Comparison of ENCODE assay signal across 22 cellular contexts in the genomic region with DNA sequence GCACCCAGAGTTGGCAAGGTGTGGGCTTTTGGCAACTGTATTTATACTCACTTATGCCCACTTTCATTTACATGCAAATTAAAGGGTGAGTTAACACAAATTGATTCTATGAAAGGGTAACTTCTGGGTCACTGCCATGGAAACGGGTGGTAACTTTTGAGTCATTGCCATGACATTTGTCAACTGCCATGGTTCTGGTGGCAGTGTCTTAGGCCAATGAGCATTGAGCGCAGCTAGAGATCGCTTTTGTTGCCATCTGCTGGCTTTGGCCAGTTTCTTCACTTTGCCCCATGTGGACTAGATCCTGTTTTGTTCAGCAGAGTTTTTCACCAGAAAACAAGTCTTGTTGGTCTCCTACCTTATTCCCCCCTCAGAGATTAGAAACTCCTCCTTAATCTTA.
A peak's percentile ranks its signal among the peaks of the same experiment; 100 is the strongest.
DNase-seq lines count a peak whose midpoint lies in the region; ATAC-seq and TF ChIP-seq lines count a peak whose summit lies in the region.
"Had no signal": no experiment of that assay in that cellular context is flagged by ENCODE, and none has a peak within 500 bp of the region (broad histone marks: within the 10 kb centered on the region; RNA-seq: fewer than 3 reads in every experiment).

No MANE protein-coding gene starts in this region.

- no peak overlapping the region for H3K4ac ChIP-seq in mesendoderm (ENCODE audit: low read depth, low read length)

- no peak overlapping the region for H2BK15ac ChIP-seq in mesendoderm (replicated peaks; ENCODE audit: low read depth)

- H3K27me3 ChIP-seq in mesendoderm (ENCODE audit: insufficient read depth, low read length, poor library complexity), result no peaks in the 10 kb centered on the region
- no peaks in the 10 kb centered on the region for H3K27me3 ChIP-seq in adrenal gland
- H3K27me3 ChIP-seq: BLaER1 treated with 17β-estradiol and CSF1 and Interleukin-3, amounts not matched to agents 10 nM and 100 nM; breast epithelium; esophagus muscularis mucosa; SJCRH30 had no signal

- no peak overlapping the region for H3K27ac ChIP-seq in mesendoderm (ENCODE audit: low read depth, low read length)
- no peak overlapping the region for H3K27ac ChIP-seq in adrenal gland
- H3K27ac ChIP-seq: BLaER1 treated with 17β-estradiol and CSF1 and Interleukin-3, amounts not matched to agents 10 nM and 100 nM; breast epithelium; esophagus muscularis mucosa; left ventricle myocardium inferior; SJCRH30 had no signal

- H3K23ac ChIP-seq in mesendoderm (ENCODE audit: low read length), result no peak overlapping the region

- no CpG with 5 or more reads among the region's 3 CpGs for WGBS in mesendoderm (ENCODE audit: extremely low coverage, insufficient coverage, low lambda C conversion rate)
- 83 to 90% (median 88%) methylated on average over 3 of the region's 3 CpGs for WGBS in adrenal gland, 4 donors

- H3K4me1 Mint-ChIP-seq in activated CD8-positive, alpha-beta T cell treated with anti-CD3 and anti-CD28 coated beads for 36 hours (ENCODE audit: low read depth), result no peaks in the 10 kb centered on the region
- no peaks in the 10 kb centered on the region for H3K4me1 Mint-ChIP-seq in activated CD8-positive, alpha-beta T cell treated with anti-CD3 and anti-CD28 coated beads, Interleukin-2, amount 10 ng/mL, durations not matched to agents 7 days and 5 days (ENCODE audit: low read depth)
- H3K4me1 Mint-ChIP-seq: activated naive CD8-positive, alpha-beta T cell treated with anti-CD3 and anti-CD28 coated beads, Interleukin-2, amount 10 ng/mL, durations not matched to agents 7 days and 5 days had no signal

- no peak overlapping the region for H4K5ac ChIP-seq in mesendoderm (ENCODE audit: low read length)

- H3K18ac ChIP-seq in mesendoderm (ENCODE audit: low read length), result no peak overlapping the region

- H3K9me3 ChIP-seq in adrenal gland (replicated peaks in 1 of 3), result no peaks in the 10 kb centered on the region
- H3K9me3 ChIP-seq: breast epithelium, esophagus muscularis mucosa, SJCRH30 had no signal

- no peak overlapping the region for H2AK5ac ChIP-seq in mesendoderm (ENCODE audit: low read length)

- H3K56ac ChIP-seq in mesendoderm (ENCODE audit: low read length), result no peak overlapping the region

- CTCF ChIA-PET in activated CD8-positive, alpha-beta T cell treated with anti-CD3 and anti-CD28 coated beads for 36 hours (lab: Charles Lee), result interaction anchor here (2.4 kb wide), 1 partner anchor 9 kb away, joined by 11 read pairs; no protein-coding TSS in a partner anchor
- CTCF ChIA-PET in activated CD8-positive, alpha-beta T cell treated with anti-CD3 and anti-CD28 coated beads, Interleukin-2, amount 10 ng/mL, durations not matched to agents 7 days and 5 days (lab: Charles Lee), result interaction anchor here (1.9 kb wide), 1 partner anchor 10 kb away, joined by 6 read pairs; no protein-coding TSS in a partner anchor

- no peaks in the 10 kb centered on the region for H3K9me3 Mint-ChIP-seq in activated CD8-positive, alpha-beta T cell treated with anti-CD3 and anti-CD28 coated beads for 36 hours
- H3K9me3 Mint-ChIP-seq in activated CD8-positive, alpha-beta T cell treated with anti-CD3 and anti-CD28 coated beads, Interleukin-2, amount 10 ng/mL, durations not matched to agents 7 days and 5 days (ENCODE audit: insufficient read depth), result no peaks in the 10 kb centered on the region

- H3K4me3 ChIP-seq in mesendoderm (ENCODE audit: low read length), result no peak overlapping the region
- no peak overlapping the region for H3K4me3 ChIP-seq in adrenal gland
- H3K4me3 ChIP-seq: BLaER1 treated with 17β-estradiol and CSF1 and Interleukin-3, amounts not matched to agents 10 nM and 100 nM; breast epithelium; esophagus muscularis mucosa; left ventricle myocardium inferior; SJCRH30; smooth muscle cell had no signal

- TF ChIP-seq POLR2A in adrenal gland (IDR thresholded peaks at IDR 0.05), result no peak

- ATAC-seq in activated CD8-positive, alpha-beta T cell treated with anti-CD3 and anti-CD28 coated beads for 36 hours, result peak; percentile 62
- ATAC-seq in activated CD8-positive, alpha-beta T cell treated with anti-CD3 and anti-CD28 coated beads, Interleukin-2, amount 10 ng/mL, durations not matched to agents 7 days and 5 days, result no peak
- ATAC-seq in HG02571 (IDR thresholded peaks at IDR 0.05; ENCODE audit: unreplicated experiment), result no peak

- H3K4me1 ChIP-seq in mesendoderm (ENCODE audit: control insufficient read depth, low read depth, low read length) (no peaks in the 10 kb centered on the region), adrenal gland (replicated peaks in 1 of 2) (no peaks in the 10 kb centered on the region)
- H3K4me1 ChIP-seq: breast epithelium, esophagus muscularis mucosa, left ventricle myocardium inferior, SJCRH30 had no signal

- no peak overlapping the region for H2BK120ac ChIP-seq in mesendoderm (ENCODE audit: low read depth, low read length)

- peak; percentile 38 for DNase-seq in activated CD8-positive, alpha-beta T cell treated with anti-CD3 and anti-CD28 coated beads for 36 hours
- no peak for DNase-seq in activated CD8-positive, alpha-beta T cell treated with anti-CD3 and anti-CD28 coated beads, Interleukin-2, amount 10 ng/mL, durations not matched to agents 7 days and 5 days
- DNase-seq in NCI-H446 treated with DMSO at 0.1 percent for 48 hours (lab: John Stamatoyannopoulos, UW) (peak; percentile 21), astrocyte of the hippocampus (ENCODE audit: low read depth, low spot score) (peak; percentile 20), mesendoderm (peak; percentile 23), adrenal gland (no peak), OCI-M2 (lab: John Stamatoyannopoulos, UW; ENCODE audit: unreplicated experiment) (no peak)
- DNase-seq: activated B cell treated with CpG ODN at 0.5 μM for 24 hours; activated naive CD8-positive, alpha-beta T cell treated with anti-CD3 and anti-CD28 coated beads, Interleukin-2, amount 10 ng/mL, durations not matched to agents 7 days and 5 days; DMS 273 treated with DMSO at 0.1 percent for 48 hours; H7; left ventricle myocardium inferior; NCI-H1092 treated with DMSO at 0.1 percent for 48 hours; SJCRH30; stimulated activated CD4-positive, alpha-beta T cell treated with anti-CD3 and anti-CD28 coated beads, Interleukin-4, amount 100 ng/mL, for 24 hours had no signal

- H3K9ac ChIP-seq in mesendoderm (ENCODE audit: low read length), result no peak overlapping the region
- H3K9ac ChIP-seq: BLaER1 treated with 17β-estradiol and CSF1 and Interleukin-3, amounts not matched to agents 10 nM and 100 nM had no signal

- H3K27me3 Mint-ChIP-seq in activated CD8-positive, alpha-beta T cell treated with anti-CD3 and anti-CD28 coated beads for 36 hours, result no peaks in the 10 kb centered on the region
- no peaks in the 10 kb centered on the region for H3K27me3 Mint-ChIP-seq in activated CD8-positive, alpha-beta T cell treated with anti-CD3 and anti-CD28 coated beads, Interleukin-2, amount 10 ng/mL, durations not matched to agents 7 days and 5 days (ENCODE audit: low read depth)
- H3K27me3 Mint-ChIP-seq: activated B cell treated with CpG ODN at 0.5 μM for 24 hours; activated naive CD8-positive, alpha-beta T cell treated with anti-CD3 and anti-CD28 coated beads, Interleukin-2, amount 10 ng/mL, durations not matched to agents 7 days and 5 days had no signal

- peaks cover 24% of the 10 kb centered on the region for H3K36me3 Mint-ChIP-seq in activated CD8-positive, alpha-beta T cell treated with anti-CD3 and anti-CD28 coated beads for 36 hours (ENCODE audit: low read depth)
- H3K36me3 Mint-ChIP-seq in activated CD8-positive, alpha-beta T cell treated with anti-CD3 and anti-CD28 coated beads, Interleukin-2, amount 10 ng/mL, durations not matched to agents 7 days and 5 days (ENCODE audit: low read depth), result peaks cover 18% of the 10 kb centered on the region

- TF ChIP-seq CTCF in activated CD8-positive, alpha-beta T cell treated with anti-CD3 and anti-CD28 coated beads for 36 hours (IDR thresholded peaks at IDR 0.05), result no peak
- no peak for TF ChIP-seq CTCF in adrenal gland (IDR thresholded peaks at IDR 0.05)

- no peaks in the 10 kb centered on the region for H3K79me1 ChIP-seq in mesendoderm (ENCODE audit: low read length)

- H2BK5ac ChIP-seq in mesendoderm (ENCODE audit: low read length), result no peak overlapping the region

- no peaks in the 10 kb centered on the region for H3K36me3 ChIP-seq in mesendoderm (ENCODE audit: control insufficient read depth, insufficient read depth, low read length)
- H3K36me3 ChIP-seq in adrenal gland (replicated peaks in 1 of 2), result peaks cover 0 to 5% of the 10 kb centered on the region in 2 donors
- H3K36me3 ChIP-seq: breast epithelium had no signal

- no peak overlapping the region for H4K8ac ChIP-seq in mesendoderm (ENCODE audit: low read depth, low read length)

- intact Hi-C loops in activated CD8-positive, alpha-beta T cell treated with anti-CD3 and anti-CD28 coated beads for 36 hours (cut with micrococcal nuclease), result no loop called here
- intact Hi-C loops in adrenal gland (cut with DNase I), result no loop called here

- no peak overlapping the region for H3K4me2 ChIP-seq in mesendoderm (ENCODE audit: low read length)
- H3K4me2 ChIP-seq: BLaER1 treated with 17β-estradiol and CSF1 and Interleukin-3, amounts not matched to agents 10 nM and 100 nM; smooth muscle cell had no signal

- no peak overlapping the region for H3K27ac Mint-ChIP-seq in activated CD8-positive, alpha-beta T cell treated with anti-CD3 and anti-CD28 coated beads for 36 hours
- H3K27ac Mint-ChIP-seq in activated CD8-positive, alpha-beta T cell treated with anti-CD3 and anti-CD28 coated beads, Interleukin-2, amount 10 ng/mL, durations not matched to agents 7 days and 5 days, result no peak overlapping the region
- H3K27ac Mint-ChIP-seq: activated B cell treated with CpG ODN at 0.5 μM for 24 hours; activated naive CD8-positive, alpha-beta T cell treated with anti-CD3 and anti-CD28 coated beads, Interleukin-2, amount 10 ng/mL, durations not matched to agents 7 days and 5 days; activated T-helper 1 cell treated with anti-CD3 and anti-CD28 coated beads, Interleukin-12 subunit alpha, Interleukin-12 subunit beta, Interleukin-2, Interleukin-4 antibody, amounts not matched to agents 30 ng/mL and 10 ng/mL and 1 ng/mL, durations not matched to agents 14 hours and 24 hours and 36 hours; T-helper 1 cell treated with Interleukin-12 subunit alpha and Interleukin-12 subunit beta and Interleukin-4 antibody, amounts not matched to agents 30 μg/mL and 1 μg/mL, for 36 hours had no signal

- POLR2A ChIA-PET in activated CD8-positive, alpha-beta T cell treated with anti-CD3 and anti-CD28 coated beads for 36 hours (lab: Charles Lee), result no interaction called here
- POLR2A ChIA-PET in activated CD8-positive, alpha-beta T cell treated with anti-CD3 and anti-CD28 coated beads, Interleukin-2, amount 10 ng/mL, durations not matched to agents 7 days and 5 days (lab: Charles Lee), result no interaction called here

- no peaks in the 10 kb centered on the region for H3K79me2 ChIP-seq in mesendoderm (ENCODE audit: control insufficient read depth, insufficient read depth, low read length)

- no peak overlapping the region for H3K4me3 Mint-ChIP-seq in activated CD8-positive, alpha-beta T cell treated with anti-CD3 and anti-CD28 coated beads for 36 hours
- H3K4me3 Mint-ChIP-seq in activated CD8-positive, alpha-beta T cell treated with anti-CD3 and anti-CD28 coated beads, Interleukin-2, amount 10 ng/mL, durations not matched to agents 7 days and 5 days, result no peak overlapping the region
- H3K4me3 Mint-ChIP-seq: activated B cell treated with CpG ODN at 0.5 μM for 24 hours; activated naive CD8-positive, alpha-beta T cell treated with anti-CD3 and anti-CD28 coated beads, Interleukin-2, amount 10 ng/mL, durations not matched to agents 7 days and 5 days; activated T-helper 1 cell treated with anti-CD3 and anti-CD28 coated beads, Interleukin-12 subunit alpha, Interleukin-12 subunit beta, Interleukin-2, Interleukin-4 antibody, amounts not matched to agents 30 ng/mL and 10 ng/mL and 1 ng/mL, durations not matched to agents 14 hours and 24 hours and 36 hours; T-helper 1 cell treated with Interleukin-12 subunit alpha and Interleukin-12 subunit beta and Interleukin-4 antibody, amounts not matched to agents 30 μg/mL and 1 μg/mL, for 36 hours had no signal

Comparison
In these comparisons a context has a peak if more than half of its experiments do, and no peak if none do; other contexts are left out.
1. DNase-seq: peak in activated CD8-positive, alpha-beta T cell treated with anti-CD3 and anti-CD28 coated beads for 36 hours (single experiment), NCI-H446 treated with DMSO at 0.1 percent for 48 hours (single experiment), astrocyte of the hippocampus (single experiment) and mesendoderm (single experiment); none in activated CD8-positive, alpha-beta T cell treated with anti-CD3 and anti-CD28 coated beads, Interleukin-2, amount 10 ng/mL, durations not matched to agents 7 days and 5 days (single experiment), adrenal gland (0 of 7) and OCI-M2 (single experiment).